ENCODE assay signal across 18 cellular contexts in genomic region chr3:56759532-56759931, GRCh38. TPM values are rescaled to one million over a fixed set of nuclear protein-coding genes. Genes with fewer than 3 reads are reported as not detected.
DNase-seq lines count a peak whose midpoint lies in the region; ATAC-seq and TF ChIP-seq lines count a peak whose summit lies in the region.
"Had no signal": no experiment of that assay in that cellular context is flagged by ENCODE, and none has a peak within 500 bp of the region (broad histone marks: within the 10 kb centered on the region; RNA-seq: fewer than 3 reads in every experiment).

No MANE protein-coding gene starts in this region.

- peak overlapping the region; percentile 59 for H3K4me3 ChIP-seq in OCI-LY3 (ENCODE audit: low read length)
- H3K4me3 ChIP-seq: HAP-1, ovary had no signal

- peak overlapping the region; percentile 64 for H3K4me3 Mint-ChIP-seq in central memory CD8-positive, alpha-beta T cell
- peak overlapping the region; percentile 69 for H3K4me3 Mint-ChIP-seq in stimulated activated memory B cell treated with anti-CD40 and anti-IgM and Interleukin-4, amounts not matched to agents 10 μg/mL and 1 μg/mL and 100 μg/mL, for 72 hours
- H3K4me3 Mint-ChIP-seq: mesothelial cell of epicardium had no signal

- peaks cover 61% of the 10 kb centered on the region for H3K4me1 ChIP-seq in OCI-LY3 (ENCODE audit: low read length)

- H3K36me3 ChIP-seq in OCI-LY3 (replicated peaks; ENCODE audit: low read depth, low read length) = no peaks in the 10 kb centered on the region
- H3K36me3 ChIP-seq: HAP-1, ovary, spleen had no signal

- peak overlapping the region; percentile 22; the same call in 1 of the 2 replicates for H3K9ac ChIP-seq in OCI-LY3 (ENCODE audit: low read length)

- ATAC-seq in central memory CD8-positive, alpha-beta T cell (replicated peaks; ENCODE audit: extremely low read depth, poor library complexity, severe bottlenecking) = no peak
- ATAC-seq in stimulated activated memory B cell treated with anti-CD40 and anti-IgM and Interleukin-4, amounts not matched to agents 10 μg/mL and 1 μg/mL and 100 μg/mL, for 72 hours = no peak
- ATAC-seq in omental fat pad (ENCODE audit: low FRiP score) = no peak

- H3K4me2 ChIP-seq in OCI-LY3 (ENCODE audit: low read length) = peak overlapping the region; percentile 78

- TF ChIP-seq CTCF in OCI-LY3 (IDR thresholded peaks at IDR 0.05; ENCODE audit: low read depth, low read length) (no peak), omental fat pad (IDR thresholded peaks at IDR 0.05) (no peak)

- peaks cover 38% of the 10 kb centered on the region for H3K36me3 Mint-ChIP-seq in central memory CD8-positive, alpha-beta T cell (ENCODE audit: insufficient read depth)
- H3K36me3 Mint-ChIP-seq in stimulated activated memory B cell treated with anti-CD40 and anti-IgM and Interleukin-4, amounts not matched to agents 10 μg/mL and 1 μg/mL and 100 μg/mL, for 72 hours = peaks cover 9% of the 10 kb centered on the region

- peaks cover 80% of the 10 kb centered on the region for H3K4me1 Mint-ChIP-seq in central memory CD8-positive, alpha-beta T cell
- H3K4me1 Mint-ChIP-seq in stimulated activated memory B cell treated with anti-CD40 and anti-IgM and Interleukin-4, amounts not matched to agents 10 μg/mL and 1 μg/mL and 100 μg/mL, for 72 hours = peaks cover 43% of the 10 kb centered on the region

- H3K9me3 ChIP-seq in OCI-LY3 (ENCODE audit: insufficient read depth, low read length) = no peaks in the 10 kb centered on the region
- H3K9me3 ChIP-seq: HAP-1, ovary, spleen had no signal

- no peaks in the 10 kb centered on the region for H3K27me3 ChIP-seq in OCI-LY3 (ENCODE audit: low read depth, low read length)
- H3K27me3 ChIP-seq: ovary, spleen had no signal

- H3K79me2 ChIP-seq in OCI-LY3 (ENCODE audit: low read length) = 0 out of 2 replicates have a peak, but pooled peaks cover 2% of the 10 kb centered on the region

- no peaks in the 10 kb centered on the region for H3K27me3 Mint-ChIP-seq in central memory CD8-positive, alpha-beta T cell
- H3K27me3 Mint-ChIP-seq in stimulated activated memory B cell treated with anti-CD40 and anti-IgM and Interleukin-4, amounts not matched to agents 10 μg/mL and 1 μg/mL and 100 μg/mL, for 72 hours = no peaks in the 10 kb centered on the region

- no peaks in the 10 kb centered on the region for H4K20me1 ChIP-seq in OCI-LY3 (ENCODE audit: insufficient read depth, low read length)

- peak overlapping the region; percentile 93 for H3K27ac Mint-ChIP-seq in central memory CD8-positive, alpha-beta T cell (ENCODE audit: low read depth)
- H3K27ac Mint-ChIP-seq in stimulated activated memory B cell treated with anti-CD40 and anti-IgM and Interleukin-4, amounts not matched to agents 10 μg/mL and 1 μg/mL and 100 μg/mL, for 72 hours = peak overlapping the region; percentile 94

- peak; percentile 30 for DNase-seq in activated CD8-positive, alpha-beta memory T cell treated with anti-CD3 and anti-CD28 coated beads for 24 hours
- DNase-seq in activated CD8-positive, alpha-beta memory T cell treated with anti-CD3 and anti-CD28 coated beads, Interleukin-2, amount 50 U/mL, for 48 hours = no peak
- no peak for DNase-seq in central memory CD8-positive, alpha-beta T cell (ENCODE audit: low spot score in 2 of 2)
- DNase-seq in omental fat pad (ENCODE audit: low spot score) (no peak), GF-D8 (lab: John Stamatoyannopoulos, UW) (no peak)
- DNase-seq in stimulated activated CD4-positive, alpha-beta T cell treated with anti-CD3 and anti-CD28 coated beads, Interleukin-4, amount 100 ng/mL, for 1 hour = no peak
- DNase-seq: activated CD4-positive, alpha-beta T cell treated with anti-CD3 and anti-CD28 coated beads, Interleukin-2, amount 50 U/mL, for 1 hour; foreskin melanocyte; IMR-90; MV-4-11; NCI-H748 treated with DMSO at 0.1 percent for 48 hours; ovary; RPMI8226; spleen had no signal

- peak overlapping the region; percentile 85 for H3K27ac ChIP-seq in OCI-LY3 (ENCODE audit: low read length)
- H3K27ac ChIP-seq: ovary had no signal

- H3K9me3 Mint-ChIP-seq in central memory CD8-positive, alpha-beta T cell = no peaks in the 10 kb centered on the region
- no peaks in the 10 kb centered on the region for H3K9me3 Mint-ChIP-seq in stimulated activated memory B cell treated with anti-CD40 and anti-IgM and Interleukin-4, amounts not matched to agents 10 μg/mL and 1 μg/mL and 100 μg/mL, for 72 hours
- H3K9me3 Mint-ChIP-seq: mesothelial cell of epicardium had no signal

- no peak overlapping the region for H2AFZ ChIP-seq in OCI-LY3 (ENCODE audit: low read depth, low read length)

RNA-seq across cellular contexts. Expression of gene ARHGEF3, which starts 42.2 kb away (rescaled TPM):
- 10 to 100 TPM; 16.9 to 26.3 (median 21.9) TPM for total RNA-seq in omental fat pad
